Comparison of ENCODE assay signal across 1 cellular context in the genomic region with DNA sequence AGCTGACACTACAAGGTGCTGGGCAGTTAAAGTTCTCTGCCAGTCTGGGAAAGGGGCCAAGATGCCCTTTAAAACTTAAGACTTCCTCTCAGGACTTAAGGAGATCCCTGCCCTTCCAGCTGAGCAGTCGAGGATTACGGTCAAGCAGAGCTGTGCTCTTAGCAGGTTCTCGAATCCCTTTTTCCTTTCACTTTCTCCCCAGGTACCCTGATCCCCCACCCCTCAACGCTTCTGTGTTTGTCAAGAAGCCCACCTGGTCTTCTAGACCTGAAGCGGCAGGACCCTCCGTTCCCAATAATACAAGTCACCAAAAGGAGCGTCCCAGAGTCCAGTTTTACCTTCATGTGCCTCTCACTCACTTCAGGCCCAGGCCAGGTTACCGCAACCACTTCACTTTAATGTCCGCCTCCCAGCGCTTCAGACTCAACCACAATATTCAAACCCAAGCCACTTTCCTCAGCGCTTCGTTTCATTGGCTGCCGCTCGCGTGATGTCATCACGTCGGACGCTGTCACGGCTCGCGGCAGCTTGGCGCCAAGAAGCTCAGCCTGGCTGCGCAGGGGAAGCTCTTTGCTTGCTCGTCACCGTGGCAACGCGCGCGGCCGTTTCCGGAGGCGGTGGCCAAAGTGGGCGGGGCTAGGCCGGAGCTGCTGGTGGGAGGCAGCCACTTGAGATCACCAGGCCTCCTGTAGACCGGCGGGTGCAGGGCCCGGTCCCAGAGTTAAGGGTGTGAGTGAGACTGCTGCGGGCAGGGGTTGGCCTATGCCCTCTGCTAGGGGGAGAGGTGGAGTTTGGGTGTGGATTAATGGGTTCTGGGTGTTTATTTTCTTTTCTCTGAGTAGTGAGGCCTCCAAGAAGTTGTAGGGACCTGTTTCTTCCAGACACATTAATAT.
TF ChIP-seq lines count a peak whose summit lies in the region.

Gene KIF18A, minus strand, starts transcription at position 431 of the 893 bp plus-strand sequence. CDS start 10,209 bp downstream, outside the sequence.
A gene with protein sequence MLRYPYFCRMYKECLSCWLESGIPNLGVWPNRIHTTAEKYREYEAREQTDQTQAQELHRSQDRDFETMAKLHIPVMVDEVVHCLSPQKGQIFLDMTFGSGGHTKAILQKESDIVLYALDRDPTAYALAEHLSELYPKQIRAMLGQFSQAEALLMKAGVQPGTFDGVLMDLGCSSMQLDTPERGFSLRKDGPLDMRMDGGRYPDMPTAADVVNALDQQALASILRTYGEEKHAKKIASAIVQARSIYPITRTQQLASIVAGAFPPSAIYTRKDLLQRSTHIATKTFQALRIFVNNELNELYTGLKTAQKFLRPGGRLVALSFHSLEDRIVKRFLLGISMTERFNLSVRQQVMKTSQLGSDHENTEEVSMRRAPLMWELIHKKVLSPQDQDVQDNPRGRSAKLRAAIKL (plus strand): TSS at position 663 of the 893 bp plus-strand sequence. CDS start 4,947 bp downstream, outside the sequence.

TF ChIP-seq in A549, 52 proteins besides CTCF, POLR2A, EP300 and RAD21 (continued from another document):
- TF ChIP-seq HDAC2 (IDR thresholded peaks at IDR 0.05) (0 out of 2 replicates have a peak, but pooled peaks have one; percentile 28), JUN (IDR thresholded peaks at IDR 0.05) (peak in 1 of 2 experiments; percentile 62; a peak in 2 of 5 replicates), FOSL2 (IDR thresholded peaks at IDR 0.05) (no peak), FOSL2 (CRISPR knock-in tag; IDR thresholded peaks at IDR 0.05) (no peak; the same call in 1 of the 2 replicates)
- TF ChIP-seq, protein P1, sequence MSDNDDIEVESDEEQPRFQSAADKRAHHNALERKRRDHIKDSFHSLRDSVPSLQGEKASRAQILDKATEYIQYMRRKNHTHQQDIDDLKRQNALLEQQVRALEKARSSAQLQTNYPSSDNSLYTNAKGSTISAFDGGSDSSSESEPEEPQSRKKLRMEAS (IDR thresholded peaks at IDR 0.05): peak; percentile 84
TF ChIP-seq in A549: peak in this region for 10.
